Comparison of ENCODE assay signal across 3 cellular contexts in the genomic region with DNA sequence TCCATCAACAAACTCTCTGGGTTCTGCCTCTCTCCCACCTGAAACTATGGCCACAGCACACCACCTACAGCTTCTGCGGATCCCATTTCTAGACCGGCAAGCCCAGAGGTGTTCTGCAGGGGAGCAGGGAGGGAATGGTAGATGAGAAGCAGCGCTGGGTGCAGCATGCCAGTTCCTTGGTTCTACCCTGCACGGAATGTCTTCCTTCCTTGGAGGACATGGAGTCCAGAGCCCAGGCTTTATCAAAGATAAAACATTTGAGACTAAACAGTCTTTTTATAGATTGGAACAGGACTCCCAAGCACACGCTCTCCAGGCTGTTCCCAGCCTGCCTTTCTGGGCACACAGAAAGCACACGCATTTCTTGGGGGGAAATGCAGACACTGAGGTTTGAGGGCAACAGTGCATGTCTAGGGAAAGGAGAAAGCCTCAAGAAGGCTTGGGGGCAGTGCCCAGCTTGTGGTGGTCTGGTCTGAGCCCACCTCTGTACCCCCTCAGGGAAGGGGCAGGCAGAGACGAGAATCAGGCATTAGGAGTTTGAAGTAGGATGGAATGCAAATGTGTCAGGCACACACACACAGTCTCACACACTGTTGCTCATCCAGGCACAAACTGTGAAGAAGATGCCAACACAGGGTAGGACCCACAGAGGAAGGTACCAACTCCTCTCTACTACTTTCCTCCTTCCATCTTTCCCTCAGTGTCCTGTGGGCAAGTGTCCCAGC.
TF ChIP-seq lines count a peak whose summit lies in the region.

No MANE protein-coding gene starts in this region.

TF ChIP-seq in liver, 16 proteins besides CTCF, POLR2A, EP300 and RAD21:
- TF ChIP-seq HNF4A (conservative IDR thresholded peaks at IDR 0.05) (no peak), SP1 (IDR thresholded peaks at IDR 0.05) (peak; percentile 6)

TF ChIP-seq in HepG2, 621 proteins besides CTCF, POLR2A, EP300 and RAD21:
- TF ChIP-seq, protein P1, sequence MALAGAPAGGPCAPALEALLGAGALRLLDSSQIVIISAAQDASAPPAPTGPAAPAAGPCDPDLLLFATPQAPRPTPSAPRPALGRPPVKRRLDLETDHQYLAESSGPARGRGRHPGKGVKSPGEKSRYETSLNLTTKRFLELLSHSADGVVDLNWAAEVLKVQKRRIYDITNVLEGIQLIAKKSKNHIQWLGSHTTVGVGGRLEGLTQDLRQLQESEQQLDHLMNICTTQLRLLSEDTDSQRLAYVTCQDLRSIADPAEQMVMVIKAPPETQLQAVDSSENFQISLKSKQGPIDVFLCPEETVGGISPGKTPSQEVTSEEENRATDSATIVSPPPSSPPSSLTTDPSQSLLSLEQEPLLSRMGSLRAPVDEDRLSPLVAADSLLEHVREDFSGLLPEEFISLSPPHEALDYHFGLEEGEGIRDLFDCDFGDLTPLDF (CRISPR knock-in tag; IDR thresholded peaks at IDR 0.05), result no peak
- TF ChIP-seq ZNF543 (CRISPR knock-in tag; IDR thresholded peaks at IDR 0.05) (no peak), ZNF652 (CRISPR knock-in tag; IDR thresholded peaks at IDR 0.05; ENCODE audit: borderline replicate concordance, low read depth) (no peak), KLF15 (CRISPR knock-in tag; IDR thresholded peaks at IDR 0.05; ENCODE audit: borderline replicate concordance) (no peak), POLR2G (IDR thresholded peaks at IDR 0.05; ENCODE audit: low read depth, low read length) (no peak), RXRB (CRISPR knock-in tag; IDR thresholded peaks at IDR 0.05; ENCODE audit: borderline replicate concordance) (no peak), AGO2 (optimal IDR thresholded peaks at IDR 0.05; ENCODE audit: low read depth, low read length) (no peak), ZNF20 (CRISPR knock-in tag; IDR thresholded peaks at IDR 0.05) (no peak), HNRNPK (IDR thresholded peaks at IDR 0.05; ENCODE audit: low read depth, low read length, poor library complexity, severe bottlenecking) (no peak), PHF8 (CRISPR knock-in tag; IDR thresholded peaks at IDR 0.05) (no peak), ZNF350 (CRISPR knock-in tag; IDR thresholded peaks at IDR 0.05; ENCODE audit: borderline replicate concordance, low read depth) (no peak), ADNP (CRISPR knock-in tag; IDR thresholded peaks at IDR 0.05) (no peak), ZZZ3 (CRISPR knock-in tag; IDR thresholded peaks at IDR 0.05; ENCODE audit: borderline replicate concordance) (no peak)
- TF ChIP-seq, protein P2, sequence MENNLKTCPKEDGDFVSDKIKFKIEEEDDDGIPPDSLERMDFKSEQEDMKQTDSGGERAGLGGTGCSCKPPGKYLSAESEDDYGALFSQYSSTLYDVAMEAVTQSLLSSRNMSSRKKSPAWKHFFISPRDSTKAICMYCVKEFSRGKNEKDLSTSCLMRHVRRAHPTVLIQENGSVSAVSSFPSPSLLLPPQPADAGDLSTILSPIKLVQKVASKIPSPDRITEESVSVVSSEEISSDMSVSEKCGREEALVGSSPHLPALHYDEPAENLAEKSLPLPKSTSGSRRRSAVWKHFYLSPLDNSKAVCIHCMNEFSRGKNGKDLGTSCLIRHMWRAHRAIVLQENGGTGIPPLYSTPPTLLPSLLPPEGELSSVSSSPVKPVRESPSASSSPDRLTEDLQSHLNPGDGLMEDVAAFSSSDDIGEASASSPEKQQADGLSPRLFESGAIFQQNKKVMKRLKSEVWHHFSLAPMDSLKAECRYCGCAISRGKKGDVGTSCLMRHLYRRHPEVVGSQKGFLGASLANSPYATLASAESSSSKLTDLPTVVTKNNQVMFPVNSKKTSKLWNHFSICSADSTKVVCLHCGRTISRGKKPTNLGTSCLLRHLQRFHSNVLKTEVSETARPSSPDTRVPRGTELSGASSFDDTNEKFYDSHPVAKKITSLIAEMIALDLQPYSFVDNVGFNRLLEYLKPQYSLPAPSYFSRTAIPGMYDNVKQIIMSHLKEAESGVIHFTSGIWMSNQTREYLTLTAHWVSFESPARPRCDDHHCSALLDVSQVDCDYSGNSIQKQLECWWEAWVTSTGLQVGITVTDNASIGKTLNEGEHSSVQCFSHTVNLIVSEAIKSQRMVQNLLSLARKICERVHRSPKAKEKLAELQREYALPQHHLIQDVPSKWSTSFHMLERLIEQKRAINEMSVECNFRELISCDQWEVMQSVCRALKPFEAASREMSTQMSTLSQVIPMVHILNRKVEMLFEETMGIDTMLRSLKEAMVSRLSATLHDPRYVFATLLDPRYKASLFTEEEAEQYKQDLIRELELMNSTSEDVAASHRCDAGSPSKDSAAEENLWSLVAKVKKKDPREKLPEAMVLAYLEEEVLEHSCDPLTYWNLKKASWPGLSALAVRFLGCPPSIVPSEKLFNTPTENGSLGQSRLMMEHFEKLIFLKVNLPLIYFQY (CRISPR knock-in tag; IDR thresholded peaks at IDR 0.05; ENCODE audit: borderline replicate concordance), result no peak
- TF ChIP-seq, protein P3, sequence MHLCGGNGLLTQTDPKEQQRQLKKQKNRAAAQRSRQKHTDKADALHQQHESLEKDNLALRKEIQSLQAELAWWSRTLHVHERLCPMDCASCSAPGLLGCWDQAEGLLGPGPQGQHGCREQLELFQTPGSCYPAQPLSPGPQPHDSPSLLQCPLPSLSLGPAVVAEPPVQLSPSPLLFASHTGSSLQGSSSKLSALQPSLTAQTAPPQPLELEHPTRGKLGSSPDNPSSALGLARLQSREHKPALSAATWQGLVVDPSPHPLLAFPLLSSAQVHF (CRISPR knock-in tag; IDR thresholded peaks at IDR 0.05), result no peak
- TF ChIP-seq, protein P4, sequence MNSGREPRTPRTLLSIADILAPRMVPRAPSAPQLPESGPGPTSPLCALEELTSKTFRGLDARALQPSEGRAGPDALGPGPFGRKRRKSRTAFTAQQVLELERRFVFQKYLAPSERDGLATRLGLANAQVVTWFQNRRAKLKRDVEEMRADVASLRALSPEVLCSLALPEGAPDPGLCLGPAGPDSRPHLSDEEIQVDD (CRISPR knock-in tag; IDR thresholded peaks at IDR 0.05; ENCODE audit: borderline replicate concordance), result no peak

TF ChIP-seq in H1, 55 proteins besides CTCF, POLR2A, EP300 and RAD21:
- TF ChIP-seq CHD1 (IDR thresholded peaks at IDR 0.05; ENCODE audit: low read depth, low read length), result no peak
- no peak for TF ChIP-seq SP4 (IDR thresholded peaks at IDR 0.05; ENCODE audit: low read length)
- TF ChIP-seq RXRA (IDR thresholded peaks at IDR 0.05; ENCODE audit: insufficient read depth, low read depth, low read length), result no peak
- no peak for TF ChIP-seq POLR2AphosphoS5 (IDR thresholded peaks at IDR 0.05; ENCODE audit: low read depth, low read length)
- no peak for TF ChIP-seq RFX5 (IDR thresholded peaks at IDR 0.05; ENCODE audit: borderline replicate concordance, low read depth, low read length)
- TF ChIP-seq CHD2 (IDR thresholded peaks at IDR 0.05; ENCODE audit: low read length), result no peak
- no peak for TF ChIP-seq TAF7 (optimal IDR thresholded peaks at IDR 0.05; ENCODE audit: borderline replicate concordance, low read depth, low read length)
- TF ChIP-seq SP1 (IDR thresholded peaks at IDR 0.05; ENCODE audit: low read depth, low read length), result no peak
- TF ChIP-seq KDM5A (IDR thresholded peaks at IDR 0.05; ENCODE audit: low read length), result no peak
- no peak for TF ChIP-seq SIX5 (IDR thresholded peaks at IDR 0.05; ENCODE audit: low read depth, low read length)
- no peak for TF ChIP-seq YY1 (IDR thresholded peaks at IDR 0.05; ENCODE audit: low read depth, low read length)
TF ChIP-seq in H1: peak in this region for 0.
